10 cellular contexts compared by ENCODE assay signal in genomic region chr1:47229884-47230691, GRCh38. TPM values are rescaled to one million over a fixed set of nuclear protein-coding genes. Genes with fewer than 3 reads are reported as not detected.
A peak's percentile ranks its signal among the peaks of the same experiment; 100 is the strongest.
DNase-seq lines count a peak whose midpoint lies in the region; ATAC-seq and TF ChIP-seq lines count a peak whose summit lies in the region.
"Had no signal": no experiment of that assay in that cellular context is flagged by ENCODE, and none has a peak within 500 bp of the region (broad histone marks: within the 10 kb centered on the region; RNA-seq: fewer than 3 reads in every experiment).

No MANE protein-coding gene starts in this region.

- no peaks in the 10 kb centered on the region for H3K36me3 ChIP-seq in rectal smooth muscle tissue (ENCODE audit: control insufficient read depth, insufficient read depth, low read length)
- H3K36me3 ChIP-seq: colonic mucosa had no signal

- peak overlapping the region; percentile 14 for H3K9ac ChIP-seq in rectal smooth muscle tissue (ENCODE audit: low read length)

- H3K4me1 ChIP-seq in rectal smooth muscle tissue (ENCODE audit: control insufficient read depth, insufficient read depth, low read length) = peaks cover 4% of the 10 kb centered on the region

- 0 out of 2 replicates have a peak overlapping the region, but pooled peaks have one; percentile 34 for H3K4me3 ChIP-seq in iPS-18c (ENCODE audit: insufficient read depth, low read depth, low read length)
- no peak overlapping the region for H3K4me3 ChIP-seq in rectal smooth muscle tissue (ENCODE audit: low read length)

- peak; percentile 19 for DNase-seq in GM10266 (ENCODE audit: extremely low spot score)
- no peak for DNase-seq in T-helper 17 cell
- DNase-seq in stimulated activated CD4-positive, alpha-beta T cell treated with anti-CD3 and anti-CD28 coated beads, Interleukin-1b, Interleukin-23, amount 100 ng/mL, for 48 hours = no peak
- DNase-seq in cerebellar nuclear complex (lab: John Stamatoyannopoulos, UW) = no peak
- DNase-seq in islet precursor cell = no peak
- DNase-seq: activated CD4-positive, alpha-beta memory T cell treated with anti-CD3 and anti-CD28 coated beads, Interleukin-2, amount 10 ng/mL, durations not matched to agents 7 days and 5 days; colonic mucosa had no signal

- peak overlapping the region; percentile 27 for H3K27ac Mint-ChIP-seq in T-helper 17 cell
- H3K27ac Mint-ChIP-seq: activated CD4-positive, alpha-beta memory T cell treated with anti-CD3 and anti-CD28 coated beads, Interleukin-2, amount 10 ng/mL, durations not matched to agents 7 days and 5 days had no signal

- TF ChIP-seq CTCF in GM10266 (IDR thresholded peaks at IDR 0.05; ENCODE audit: control insufficient read depth, insufficient read depth, low read depth, missing control alignments) = no peak

- H3K9me3 ChIP-seq in T-helper 17 cell (ENCODE audit: control insufficient read depth, low read length, poor library complexity, severe bottlenecking) (no peaks in the 10 kb centered on the region), iPS-18c (ENCODE audit: control insufficient read depth, insufficient read depth, low read length) (no peaks in the 10 kb centered on the region)
- H3K9me3 ChIP-seq: colonic mucosa had no signal

- H3K4me1 Mint-ChIP-seq in T-helper 17 cell = peaks cover 23% of the 10 kb centered on the region

- peaks cover 95% of the 10 kb centered on the region for H3K27me3 Mint-ChIP-seq in T-helper 17 cell

- peaks cover 46% of the 10 kb centered on the region for H3K27me3 ChIP-seq in rectal smooth muscle tissue (ENCODE audit: control insufficient read depth, insufficient read depth, low read length)

- no peak for ATAC-seq in T-helper 17 cell
- ATAC-seq in HG02870 (IDR thresholded peaks at IDR 0.05; ENCODE audit: unreplicated experiment) = no peak

- H3K4me3 Mint-ChIP-seq in T-helper 17 cell = peak overlapping the region; percentile 61
- H3K4me3 Mint-ChIP-seq: activated CD4-positive, alpha-beta memory T cell treated with anti-CD3 and anti-CD28 coated beads, Interleukin-2, amount 10 ng/mL, durations not matched to agents 7 days and 5 days had no signal

- H3K36me3 Mint-ChIP-seq in T-helper 17 cell (ENCODE audit: low read depth) = peaks cover 15% of the 10 kb centered on the region

- no peak overlapping the region for H3K27ac ChIP-seq in rectal smooth muscle tissue (ENCODE audit: low read depth, low read length)
- H3K27ac ChIP-seq: colonic mucosa had no signal

RNA-seq across cellular contexts. Expression of gene TAL1, which starts 1.9 kb away (rescaled TPM):
- 10 to 100 TPM in 1 of 2 donors, 1 to 10 TPM in 1; 1.3 to 44.2 TPM for total RNA-seq in T-helper 17 cell
- total RNA-seq: activated CD4-positive, alpha-beta memory T cell treated with anti-CD3 and anti-CD28 coated beads, Interleukin-2, amount 10 ng/mL, durations not matched to agents 7 days and 5 days had no signal

RNA-seq across cellular contexts. Expression of gene PDZK1IP1, which starts 40.3 kb away (rescaled TPM):
- 10 to 100 TPM in 1 of 2 donors, not detected in 1; 30.6 TPM for total RNA-seq in T-helper 17 cell
- total RNA-seq: activated CD4-positive, alpha-beta memory T cell treated with anti-CD3 and anti-CD28 coated beads, Interleukin-2, amount 10 ng/mL, durations not matched to agents 7 days and 5 days had no signal
